Comparison of ENCODE assay signal across 9 cellular contexts in the genomic region with DNA sequence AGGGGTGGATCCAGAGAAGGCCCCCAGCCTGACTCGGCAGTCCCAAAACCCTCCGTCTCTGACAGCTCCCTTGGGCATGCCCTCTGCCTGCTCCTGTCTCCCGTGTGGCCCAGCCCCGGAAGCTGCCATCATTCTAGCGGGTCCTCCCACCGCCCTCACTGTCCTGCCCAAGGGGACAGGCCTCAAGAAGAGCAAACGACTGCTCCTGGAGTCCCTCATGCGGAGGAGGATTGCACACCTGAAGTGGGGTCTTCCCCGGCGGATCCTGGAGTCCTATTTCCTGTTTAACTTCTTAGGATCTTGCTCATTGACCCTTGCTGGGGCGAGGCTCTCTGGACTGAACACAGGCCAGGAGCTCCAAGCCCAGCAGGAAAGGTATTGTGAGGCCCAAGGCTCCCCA. TPM values are rescaled to one million over a fixed set of nuclear protein-coding genes. Genes with fewer than 3 reads are reported as not detected.
DNase-seq lines count a peak whose midpoint lies in the region; ATAC-seq and TF ChIP-seq lines count a peak whose summit lies in the region.
"Had no signal": no experiment of that assay in that cellular context is flagged by ENCODE, and none has a peak within 500 bp of the region (broad histone marks: within the 10 kb centered on the region; RNA-seq: fewer than 3 reads in every experiment).

No MANE protein-coding gene starts in this region.

- no peaks in the 10 kb centered on the region for H3K27me3 ChIP-seq in vagina
- H3K27me3 ChIP-seq: foreskin keratinocyte had no signal

- no peak for TF ChIP-seq POLR2A in vagina (IDR thresholded peaks at IDR 0.05)

- no peaks in the 10 kb centered on the region for H3K9me3 Mint-ChIP-seq in stimulated activated naive CD8-positive, alpha-beta T cell treated with anti-CD3 and anti-CD28 coated beads, Interleukin-15, Interleukin-2, amounts not matched to agents 100 ng/mL and 50 ng/mL, for 24 hours
- H3K9me3 Mint-ChIP-seq in activated naive CD8-positive, alpha-beta T cell (ENCODE audit: low read depth), result no peaks in the 10 kb centered on the region

- H3K4me1 ChIP-seq in mucosa of descending colon (ENCODE audit: low read depth), result peaks cover 15% of the 10 kb centered on the region
- peaks cover 19% of the 10 kb centered on the region for H3K4me1 ChIP-seq in vagina
- H3K4me1 ChIP-seq: foreskin keratinocyte had no signal

- peak overlapping the region; percentile 7 for H3K27ac ChIP-seq in vagina
- H3K27ac ChIP-seq: foreskin keratinocyte had no signal

- H3K4me1 Mint-ChIP-seq in stimulated activated naive CD8-positive, alpha-beta T cell treated with anti-CD3 and anti-CD28 coated beads, Interleukin-15, Interleukin-2, amounts not matched to agents 100 ng/mL and 50 ng/mL, for 24 hours (ENCODE audit: low read depth), result peaks cover 10% of the 10 kb centered on the region
- H3K4me1 Mint-ChIP-seq in activated naive CD8-positive, alpha-beta T cell (ENCODE audit: low read depth), result peaks cover 8% of the 10 kb centered on the region

- H3K36me3 Mint-ChIP-seq in stimulated activated naive CD8-positive, alpha-beta T cell treated with anti-CD3 and anti-CD28 coated beads, Interleukin-15, Interleukin-2, amounts not matched to agents 100 ng/mL and 50 ng/mL, for 24 hours (ENCODE audit: low read depth), result no peaks in the 10 kb centered on the region
- H3K36me3 Mint-ChIP-seq in activated naive CD8-positive, alpha-beta T cell, result peaks cover 3% of the 10 kb centered on the region

- ATAC-seq in stimulated activated naive CD8-positive, alpha-beta T cell treated with anti-CD3 and anti-CD28 coated beads, Interleukin-15, Interleukin-2, amounts not matched to agents 100 U/mL and 50 U/mL, for 24 hours, result no peak
- peak; percentile 50 for ATAC-seq in mucosa of descending colon
- ATAC-seq in HG02678 (IDR thresholded peaks at IDR 0.05; ENCODE audit: unreplicated experiment), result no peak

- intact Hi-C loops in mucosa of descending colon (cut with DNase I, micrococcal nuclease), result loop anchor here (10.0 kb wide), 2 partner anchors 108 to 248 kb away; a partner anchor contains a TSS
- intact Hi-C loops in vagina (cut with DNase I), result no loop called here
- intact Hi-C loops in posterior vena cava (cut with DNase I), result loop anchor here in 1 of 2 donors (5.0 kb wide), 1 partner anchor 246 kb away; no protein-coding TSS in a partner anchor

- peak overlapping the region; percentile 37 for H3K27ac Mint-ChIP-seq in stimulated activated naive CD8-positive, alpha-beta T cell treated with anti-CD3 and anti-CD28 coated beads, Interleukin-15, Interleukin-2, amounts not matched to agents 100 ng/mL and 50 ng/mL, for 24 hours
- H3K27ac Mint-ChIP-seq in activated naive CD8-positive, alpha-beta T cell, result peak overlapping the region; percentile 66

- TF ChIP-seq CTCF in mucosa of descending colon (IDR thresholded peaks at IDR 0.05) (no peak), vagina (IDR thresholded peaks at IDR 0.05) (no peak)

- no peak overlapping the region for H3K4me3 Mint-ChIP-seq in stimulated activated naive CD8-positive, alpha-beta T cell treated with anti-CD3 and anti-CD28 coated beads, Interleukin-15, Interleukin-2, amounts not matched to agents 100 ng/mL and 50 ng/mL, for 24 hours
- no peak overlapping the region for H3K4me3 Mint-ChIP-seq in activated naive CD8-positive, alpha-beta T cell

- H3K4me3 ChIP-seq in mucosa of descending colon (no peak overlapping the region), vagina (no peak overlapping the region)

- H3K9me3 ChIP-seq in mucosa of descending colon (no peaks in the 10 kb centered on the region), vagina (no peaks in the 10 kb centered on the region)

- no peak for DNase-seq in stimulated activated naive CD8-positive, alpha-beta T cell treated with anti-CD3 and anti-CD28 coated beads, Interleukin-15, Interleukin-2, amounts not matched to agents 100 U/mL and 50 U/mL, for 24 hours
- DNase-seq in mucosa of descending colon (no peak), vagina (ENCODE audit: extremely low spot score in 2 of 2) (no peak), ecto neural progenitor cell (ENCODE audit: low spot score) (no peak), posterior vena cava (ENCODE audit: low spot score) (no peak)

- H3K36me3 ChIP-seq in mucosa of descending colon (ENCODE audit: low read depth), result no peaks in the 10 kb centered on the region
- H3K36me3 ChIP-seq in vagina, result no peaks in the 10 kb centered on the region

- H3K27me3 Mint-ChIP-seq in stimulated activated naive CD8-positive, alpha-beta T cell treated with anti-CD3 and anti-CD28 coated beads, Interleukin-15, Interleukin-2, amounts not matched to agents 100 ng/mL and 50 ng/mL, for 24 hours, result no peaks in the 10 kb centered on the region
- no peaks in the 10 kb centered on the region for H3K27me3 Mint-ChIP-seq in activated naive CD8-positive, alpha-beta T cell

RNA-seq across cellular contexts. Expression of a gene that starts 2.6 kb away (rescaled TPM):
- 1 to 10 TPM; 1.4 to 6.4 (median 1.8) TPM for total RNA-seq in mucosa of descending colon
- 6.4 TPM for total RNA-seq in vagina
- 1 to 10 TPM; 1.4 to 4.3 TPM for total RNA-seq in posterior vena cava
- total RNA-seq: foreskin keratinocyte had no signal

RNA-seq across cellular contexts. Expression of a gene that starts 8.0 kb away (rescaled TPM):
- 10 to 100 TPM; 92.4 to 98.1 (median 97.9) TPM for total RNA-seq in mucosa of descending colon
- total RNA-seq in vagina, result 113 TPM
- total RNA-seq in posterior vena cava, result 100 to 1,000 TPM in 1 of 2 donors, 10 to 100 TPM in 1; 86.2 to 103 TPM
